In genomic region chr9:83978992-83979811, GRCh38 we compare ENCODE assay signal across 8 cellular contexts. TPM values are rescaled to one million over a fixed set of nuclear protein-coding genes. Genes with fewer than 3 reads are reported as not detected.
DNase-seq lines count a peak whose midpoint lies in the region; ATAC-seq, FAIRE-seq and TF ChIP-seq lines count a peak whose summit lies in the region.

No MANE protein-coding gene starts in this region.

- peaks cover 12% of the 10 kb centered on the region for H3K27me3 Mint-ChIP-seq in CD4-positive, CD25-positive, alpha-beta regulatory T cell

- peak overlapping the region; percentile 99 for H3K27ac ChIP-seq in CD4-positive, CD25-positive, alpha-beta regulatory T cell (ENCODE audit: insufficient read depth, low read length, poor library complexity, severe bottlenecking)
- peak overlapping the region; percentile 94 to 99 (median 97) for H3K27ac ChIP-seq in pancreas
- peak overlapping the region; percentile 90 to 97 for H3K27ac ChIP-seq in thoracic aorta

- peaks cover 0 to 2% (median 0%) of the 10 kb centered on the region in 7 donors for H3K9me3 Mint-ChIP-seq in CD4-positive, CD25-positive, alpha-beta regulatory T cell

- H3K36me3 ChIP-seq in CD4-positive, CD25-positive, alpha-beta regulatory T cell (ENCODE audit: control insufficient read depth, insufficient read depth, low read length) = peaks cover 37% of the 10 kb centered on the region
- H3K36me3 ChIP-seq in MG63 = peaks cover 58% of the 10 kb centered on the region
- peaks cover 0 to 30% (median 24%) of the 10 kb centered on the region in 3 donors for H3K36me3 ChIP-seq in pancreas
- peaks cover 18% of the 10 kb centered on the region for H3K36me3 ChIP-seq in thoracic aorta

- H3K4me1 Mint-ChIP-seq in CD4-positive, CD25-positive, alpha-beta regulatory T cell = peaks cover 34 to 63% (median 50%) of the 10 kb centered on the region in 4 donors

- peak; percentile 49 to 50 for ATAC-seq in CD4-positive, CD25-positive, alpha-beta regulatory T cell (ENCODE audit: low read depth in 2 of 2)
- ATAC-seq in GM21526 (IDR thresholded peaks at IDR 0.05; ENCODE audit: low FRiP score, unreplicated experiment) (peak; percentile 22), Right ventricle myocardium superior (ENCODE audit: poor library complexity) (peak; percentile 68), pancreas (peak; percentile 44 to 74 (median 61)), thoracic aorta (ENCODE audit: insufficient number of reproducible peaks, low FRiP score, low read depth) (peak; percentile 32)

- H3K4me1 ChIP-seq in CD4-positive, CD25-positive, alpha-beta regulatory T cell (ENCODE audit: control insufficient read depth, insufficient read depth, low read length, poor library complexity, severe bottlenecking) = peaks cover 53% of the 10 kb centered on the region
- peaks cover 3 to 21% (median 18%) of the 10 kb centered on the region in 3 donors for H3K4me1 ChIP-seq in pancreas
- peaks cover 24 to 45% of the 10 kb centered on the region in 2 donors for H3K4me1 ChIP-seq in thoracic aorta (ENCODE audit: control insufficient read depth in 1 of 2, low read depth in 2 of 2)

- no peaks in the 10 kb centered on the region for H3K27me3 ChIP-seq in CD4-positive, CD25-positive, alpha-beta regulatory T cell (ENCODE audit: control insufficient read depth, insufficient read depth, low read length)
- H3K27me3 ChIP-seq in MG63 (no peaks in the 10 kb centered on the region), pancreas (no peaks in the 10 kb centered on the region), thoracic aorta (replicated peaks; ENCODE audit: insufficient read depth) (no peaks in the 10 kb centered on the region)

- TF ChIP-seq CTCF in pancreas (IDR thresholded peaks at IDR 0.05) (no peak), thoracic aorta (IDR thresholded peaks at IDR 0.05) (no peak)

- peak overlapping the region; percentile 100 for H3K4me3 ChIP-seq in CD4-positive, CD25-positive, alpha-beta regulatory T cell (ENCODE audit: low read depth, low read length)
- H3K4me3 ChIP-seq in MG63 (peak overlapping the region; percentile 98), pancreas (peak overlapping the region; percentile 85 to 94 (median 90)), thoracic aorta (peak overlapping the region; percentile 97)

- FAIRE-seq in pancreas (lab: Jason Lieb, UNC) = no peak

- H3K4me3 Mint-ChIP-seq in CD4-positive, CD25-positive, alpha-beta regulatory T cell = peak overlapping the region; percentile 97 to 100 (median 100)

- intact Hi-C loops in Right ventricle myocardium superior (cut with DNase I) (no loop called here), pancreas (cut with DNase I) (no loop called here)

- H3K27ac Mint-ChIP-seq in CD4-positive, CD25-positive, alpha-beta regulatory T cell = peak overlapping the region; percentile 98 to 100 (median 100)

- WGBS in pancreas, 2 donors = 1% methylated on average over 42 to 55 of the region's 55 CpGs

- DNase-seq in CD4-positive, CD25-positive, alpha-beta regulatory T cell = peak; percentile 83 to 94 (median 88)
- DNase-seq in MG63 (peak; percentile 81), SW 1271 (lab: John Stamatoyannopoulos, UW) (peak; percentile 34 to 81), Right ventricle myocardium superior (peak; percentile 91), pancreas (peak; percentile 72 to 92 (median 86)), thoracic aorta (ENCODE audit: low spot score) (peak; percentile 53)
- peak; percentile 76 for DNase-seq in activated naive CD8-positive, alpha-beta T cell treated with anti-CD3 and anti-CD28 coated beads, Interleukin-2, amount 50 U/mL, for 16 hours (ENCODE audit: low read depth, low spot score)

- H3K9me3 ChIP-seq in CD4-positive, CD25-positive, alpha-beta regulatory T cell (ENCODE audit: control insufficient read depth in 2 of 2, low read length in 2 of 2) = no peaks in the 10 kb centered on the region
- H3K9me3 ChIP-seq in MG63 (no peaks in the 10 kb centered on the region), pancreas (no peaks in the 10 kb centered on the region), thoracic aorta (no peaks in the 10 kb centered on the region)

- peaks cover 43% of the 10 kb centered on the region for H3K36me3 Mint-ChIP-seq in CD4-positive, CD25-positive, alpha-beta regulatory T cell

RNA-seq across cellular contexts. Expression of gene HNRNPK, which starts 0.8 kb away (rescaled TPM):
- total RNA-seq in CD4-positive, CD25-positive, alpha-beta regulatory T cell = 617 TPM
- polyA plus RNA-seq in CD4-positive, CD25-positive, alpha-beta regulatory T cell = 1,000 to 10,000 TPM in 1 of 4 donors, 100 to 1,000 TPM in 3; 941 to 1,033 (median 952) TPM
- 753 and 901 TPM in 2 replicates for total RNA-seq in MG63 (2014; rRNA removed; shearing (Covaris generic); ENCODE audit: low replicate concordance)
- total RNA-seq in Right ventricle myocardium superior (248 TPM), pancreas (100 to 1,000 TPM; 126 to 245 (median 217) TPM), thoracic aorta (100 to 1,000 TPM; 326 to 392 TPM)
- 100 to 1,000 TPM in 1 of 2 donors, 10 to 100 TPM in 1; 90.1 to 206 TPM for polyA plus RNA-seq in pancreas

RNA-seq across cellular contexts. Expression of gene RMI1, which starts 1.4 kb away (rescaled TPM):
- total RNA-seq in CD4-positive, CD25-positive, alpha-beta regulatory T cell = 2.8 TPM
- polyA plus RNA-seq in CD4-positive, CD25-positive, alpha-beta regulatory T cell = 1 to 10 TPM; 5.5 to 9.8 (median 7.7) TPM
- 11.6 and 34.4 TPM in 2 replicates for total RNA-seq in MG63 (2014; rRNA removed; shearing (Covaris generic); ENCODE audit: low replicate concordance)
- total RNA-seq in Right ventricle myocardium superior (7.6 TPM), pancreas (1 to 10 TPM; 3.3 to 5.6 (median 4.5) TPM), thoracic aorta (1 to 10 TPM in 1 of 2 donors, under 1 TPM in 1; 0.95 to 1.6 TPM)
- 1 to 10 TPM; 1.6 to 3.5 TPM for polyA plus RNA-seq in pancreas

RNA-seq across cellular contexts. Expression of gene KIF27, which starts 58.0 kb away (rescaled TPM):
- 2.9 TPM for total RNA-seq in CD4-positive, CD25-positive, alpha-beta regulatory T cell
- polyA plus RNA-seq in CD4-positive, CD25-positive, alpha-beta regulatory T cell = 1 to 10 TPM in 1 of 4 donors, under 1 TPM in 2, not detected in 1; 0.46 to 1.3 (median 0.59) TPM
- total RNA-seq in MG63 (2014; rRNA removed; shearing (Covaris generic); ENCODE audit: low replicate concordance) = 0.69 and 1.8 TPM in 2 replicates
- 3.8 TPM for total RNA-seq in Right ventricle myocardium superior
- total RNA-seq in pancreas = 1 to 10 TPM; 3.0 to 5.3 (median 3.8) TPM
- 1 to 10 TPM in 1 of 2 donors, under 1 TPM in 1; 0.80 to 1.4 TPM for polyA plus RNA-seq in pancreas
- 1 to 10 TPM; 2.3 to 4.3 TPM for total RNA-seq in thoracic aorta

Comparison
In these comparisons a context has a peak if more than half of its experiments do, and no peak if none do; other contexts are left out.
1. Peak in every context shown above with its lines: DNase-seq, ATAC-seq, H3K4me3 ChIP-seq and H3K27ac ChIP-seq.